8 cellular contexts compared by ENCODE assay signal in the genomic region with DNA sequence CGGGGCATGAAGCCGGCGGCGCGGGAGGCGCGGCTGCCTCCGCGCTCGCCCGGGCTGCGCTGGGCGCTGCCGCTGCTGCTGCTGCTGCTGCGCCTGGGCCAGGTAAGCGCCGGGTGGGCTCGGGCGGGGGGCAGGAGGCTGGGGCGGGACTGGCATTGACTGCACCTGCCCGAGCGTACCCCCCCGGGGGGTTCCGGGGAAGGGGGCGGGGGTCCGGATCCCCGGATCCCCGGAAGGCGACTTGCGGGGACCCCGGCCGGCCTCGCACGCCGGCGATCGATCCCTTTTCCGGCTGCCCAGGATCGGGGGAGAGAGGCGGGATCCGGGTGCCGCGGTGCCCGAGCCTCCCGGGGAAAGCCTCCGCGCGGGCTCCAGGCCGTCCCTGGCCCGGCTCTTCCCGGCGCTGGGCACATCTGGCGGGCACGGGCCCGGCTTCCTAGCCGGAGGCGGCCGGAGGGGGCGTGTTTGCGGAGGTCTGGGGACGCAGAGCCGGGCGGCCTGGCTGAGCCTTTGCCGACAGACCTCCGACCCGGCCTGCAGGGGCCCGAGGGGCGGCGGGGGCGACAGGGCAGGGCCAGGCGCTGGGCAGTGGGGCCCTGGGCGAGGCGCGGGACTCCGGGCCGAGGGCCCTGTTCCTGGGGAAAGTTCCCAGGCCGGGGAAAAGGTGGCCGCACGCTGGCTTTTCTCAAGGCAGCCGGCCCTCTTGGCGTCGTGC. TPM values are rescaled to one million over a fixed set of nuclear protein-coding genes. Genes with fewer than 3 reads are reported as not detected.
DNase-seq lines count a peak whose midpoint lies in the region; ATAC-seq and TF ChIP-seq lines count a peak whose summit lies in the region.

No MANE protein-coding gene starts in this region.

- CTCF ChIA-PET in activated CD4-positive, alpha-beta memory T cell treated with anti-CD3 and anti-CD28 coated beads for 36 hours (lab: Charles Lee), result interaction anchor here (1.1 to 2.9 kb wide), 3 partner anchors 20 to 127 kb away, joined by 3 to 18 read pairs (median 9); no protein-coding TSS in a partner anchor

- peaks cover 21% of the 10 kb centered on the region for H3K36me3 Mint-ChIP-seq in activated CD4-positive, alpha-beta memory T cell treated with anti-CD3 and anti-CD28 coated beads for 36 hours
- H3K36me3 Mint-ChIP-seq in nephron progenitor cell (ENCODE audit: low read depth), result no peaks in the 10 kb centered on the region

- TF ChIP-seq CTCF in GM06990 (IDR thresholded peaks at IDR 0.05; ENCODE audit: insufficient read depth, low read length, poor library complexity, severe bottlenecking), result no peak
- TF ChIP-seq CTCF in fibroblast of mammary gland (conservative IDR thresholded peaks at IDR 0.05; ENCODE audit: control insufficient read depth, insufficient read depth, low read depth, low read length), result no peak
- no peak for TF ChIP-seq CTCF in nephron progenitor cell (IDR thresholded peaks at IDR 0.05)

- peaks cover 23% of the 10 kb centered on the region for H3K4me1 Mint-ChIP-seq in activated CD4-positive, alpha-beta memory T cell treated with anti-CD3 and anti-CD28 coated beads for 36 hours (ENCODE audit: low read depth)
- H3K4me1 Mint-ChIP-seq in nephron progenitor cell, result peaks cover 51% of the 10 kb centered on the region

- no peaks in the 10 kb centered on the region for H3K27me3 ChIP-seq in GM06990 (replicated peaks; ENCODE audit: control insufficient read depth, insufficient read depth, low read length)
- peaks cover 15% of the 10 kb centered on the region for H3K27me3 ChIP-seq in HUES48 (ENCODE audit: control insufficient read depth, insufficient read depth, low read length)

- H3K27me3 Mint-ChIP-seq in activated CD4-positive, alpha-beta memory T cell treated with anti-CD3 and anti-CD28 coated beads for 36 hours, result no peaks in the 10 kb centered on the region
- H3K27me3 Mint-ChIP-seq in nephron progenitor cell (ENCODE audit: low read depth, poor library complexity), result peaks cover 7% of the 10 kb centered on the region

- peak overlapping the region; percentile 56; the same call in 1 of the 2 replicates for H3K9ac ChIP-seq in HUES48 (ENCODE audit: low read depth, low read length)

- H3K36me3 ChIP-seq in GM06990 (ENCODE audit: control insufficient read depth, insufficient read depth, low read length), result no peaks in the 10 kb centered on the region
- H3K36me3 ChIP-seq in HUES48 (ENCODE audit: control insufficient read depth, insufficient read depth, low read length), result no peaks in the 10 kb centered on the region

- DNase-seq in GM06990 (ENCODE audit: extremely low read depth, insufficient read length) (peak; percentile 56), fibroblast of mammary gland (ENCODE audit: low read depth) (no peak), nephron progenitor cell (peak; percentile 74), OCI-M2 (lab: John Stamatoyannopoulos, UW; ENCODE audit: unreplicated experiment) (no peak), GOT3 (lab: John Stamatoyannopoulos, UW) (no peak)
- peak; percentile 39 for DNase-seq in activated CD4-positive, alpha-beta memory T cell treated with anti-CD3 and anti-CD28 coated beads for 36 hours

- POLR2A ChIA-PET in activated CD4-positive, alpha-beta memory T cell treated with anti-CD3 and anti-CD28 coated beads for 36 hours (lab: Charles Lee), result interaction anchor here (2.9 kb wide), 1 partner anchor 75 kb away, joined by 10 read pairs; no protein-coding TSS in a partner anchor

- peak overlapping the region; percentile 84 for H3K27ac Mint-ChIP-seq in activated CD4-positive, alpha-beta memory T cell treated with anti-CD3 and anti-CD28 coated beads for 36 hours
- H3K27ac Mint-ChIP-seq in nephron progenitor cell, result no peak overlapping the region

- no peaks in the 10 kb centered on the region for H3K9me3 ChIP-seq in HUES48 (ENCODE audit: control insufficient read depth, insufficient read depth, low read length)

- H3K4me1 ChIP-seq in HUES48 (ENCODE audit: control insufficient read depth, insufficient read depth, low read length), result peaks cover 20% of the 10 kb centered on the region

- ATAC-seq in GM21423 (IDR thresholded peaks at IDR 0.05; ENCODE audit: unreplicated experiment), result peak; percentile 40

- H3K4me3 ChIP-seq in GM06990 (replicated peaks; ENCODE audit: low read depth, low read length) (peak overlapping the region; percentile 69), HUES48 (ENCODE audit: low read depth, low read length) (peak overlapping the region; percentile 67), fibroblast of mammary gland (ENCODE audit: control insufficient read depth, low read depth, low read length) (peak overlapping the region; percentile 54)

- H3K9me3 Mint-ChIP-seq in activated CD4-positive, alpha-beta memory T cell treated with anti-CD3 and anti-CD28 coated beads for 36 hours, result no peaks in the 10 kb centered on the region
- no peaks in the 10 kb centered on the region for H3K9me3 Mint-ChIP-seq in nephron progenitor cell

- intact Hi-C loops in activated CD4-positive, alpha-beta memory T cell treated with anti-CD3 and anti-CD28 coated beads for 36 hours (cut with micrococcal nuclease), result no loop called here

- peak overlapping the region; percentile 89 for H3K4me3 Mint-ChIP-seq in activated CD4-positive, alpha-beta memory T cell treated with anti-CD3 and anti-CD28 coated beads for 36 hours
- peak overlapping the region; percentile 85 for H3K4me3 Mint-ChIP-seq in nephron progenitor cell

- H3K27ac ChIP-seq in HUES48 (ENCODE audit: low read depth, low read length), result no peak overlapping the region

RNA-seq across cellular contexts. Expression of gene PTPRJ, which starts 0.7 kb away (rescaled TPM):
- total RNA-seq in activated CD4-positive, alpha-beta memory T cell treated with anti-CD3 and anti-CD28 coated beads for 36 hours, result 10 to 100 TPM; 36.3 to 37.0 TPM

Comparison
In these comparisons a context has a peak if more than half of its experiments do, and no peak if none do; other contexts are left out.
1. DNase-seq: peak in GM06990 (single experiment), activated CD4-positive, alpha-beta memory T cell treated with anti-CD3 and anti-CD28 coated beads for 36 hours (single experiment) and nephron progenitor cell (single experiment); none in fibroblast of mammary gland (single experiment), OCI-M2 (single experiment) and GOT3 (single experiment).
2. Peak in every context shown above with its lines, with median percentiles within 50 percentile points of each other: H3K4me3 ChIP-seq.